13 cellular contexts compared by ENCODE assay signal in genomic region chr2:204315236-204315662, GRCh38.
DNase-seq lines count a peak whose midpoint lies in the region; ATAC-seq and TF ChIP-seq lines count a peak whose summit lies in the region.
"Had no signal": no experiment of that assay in that cellular context is flagged by ENCODE, and none has a peak within 500 bp of the region (broad histone marks: within the 10 kb centered on the region; RNA-seq: fewer than 3 reads in every experiment).

No MANE protein-coding gene starts in this region.

- CTCF ChIA-PET in CD8-positive, alpha-beta T cell (lab: Charles Lee): no interaction called here

- no peaks in the 10 kb centered on the region for H3K36me3 ChIP-seq in CD8-positive, alpha-beta T cell (ENCODE audit: insufficient read depth, low read length)
- no peaks in the 10 kb centered on the region for H3K36me3 ChIP-seq in heart right ventricle

- no peak overlapping the region for H3K27ac ChIP-seq in CD8-positive, alpha-beta T cell (ENCODE audit: low read depth, low read length)
- no peak overlapping the region for H3K27ac ChIP-seq in heart right ventricle

- no peaks in the 10 kb centered on the region for H3K4me1 ChIP-seq in CD8-positive, alpha-beta T cell (ENCODE audit: insufficient read depth, low read length)
- peaks cover 0 to 4% (median 0%) of the 10 kb centered on the region in 9 donors for H3K4me1 ChIP-seq in heart right ventricle

- H3K27ac Mint-ChIP-seq in CD8-positive, alpha-beta T cell: no peak overlapping the region
- H3K27ac Mint-ChIP-seq: activated CD4-positive, alpha-beta memory T cell treated with anti-CD3 and anti-CD28 coated beads, Interleukin-2, amount 10 ng/mL, durations not matched to agents 7 days and 5 days; natural killer cell had no signal

- H3K9me3 ChIP-seq in CD8-positive, alpha-beta T cell (ENCODE audit: low read length): no peaks in the 10 kb centered on the region
- H3K9me3 ChIP-seq in heart right ventricle: no peaks in the 10 kb centered on the region

- intact Hi-C loops in CD8-positive, alpha-beta T cell (cut with DNase I, micrococcal nuclease): no loop called here
- intact Hi-C loops in heart right ventricle (cut with DNase I): loop anchor here in 1 of 10 donors (2.0 kb wide), 1 partner anchor 54 kb away; no protein-coding TSS in a partner anchor

- H3K9me3 Mint-ChIP-seq in CD8-positive, alpha-beta T cell: no peaks in the 10 kb centered on the region
- H3K9me3 Mint-ChIP-seq: activated CD4-positive, alpha-beta memory T cell treated with anti-CD3 and anti-CD28 coated beads, Interleukin-2, amount 10 ng/mL, durations not matched to agents 7 days and 5 days; natural killer cell had no signal

- no peak for TF ChIP-seq CTCF in AG10803 (conservative IDR thresholded peaks at IDR 0.05; ENCODE audit: low read length)
- TF ChIP-seq CTCF in CD8-positive, alpha-beta T cell (IDR thresholded peaks at IDR 0.05): no peak
- no peak for TF ChIP-seq CTCF in heart right ventricle (IDR thresholded peaks at IDR 0.05)

- no peak overlapping the region for H3K4me3 Mint-ChIP-seq in CD8-positive, alpha-beta T cell
- H3K4me3 Mint-ChIP-seq: activated CD4-positive, alpha-beta memory T cell treated with anti-CD3 and anti-CD28 coated beads, Interleukin-2, amount 10 ng/mL, durations not matched to agents 7 days and 5 days; natural killer cell had no signal

- 83 to 86% methylated on average over 13 of the region's 13 CpGs for WGBS in heart right ventricle, 2 donors

- POLR2A ChIA-PET in CD8-positive, alpha-beta T cell (lab: Charles Lee): no interaction called here

- no peaks in the 10 kb centered on the region for H3K36me3 Mint-ChIP-seq in CD8-positive, alpha-beta T cell
- H3K36me3 Mint-ChIP-seq: natural killer cell had no signal

- no peak for ATAC-seq in CD8-positive, alpha-beta T cell
- ATAC-seq in heart right ventricle: no peak
- no peak for ATAC-seq in HG03097 (IDR thresholded peaks at IDR 0.05; ENCODE audit: low FRiP score, unreplicated experiment)
- ATAC-seq: natural killer cell, SK-N-SH treated with all-trans-retinoic acid at 6 μM for 48 hours had no signal

- H3K27me3 Mint-ChIP-seq in CD8-positive, alpha-beta T cell (ENCODE audit: low read depth): peaks cover 18% of the 10 kb centered on the region

- no peaks in the 10 kb centered on the region for H3K27me3 ChIP-seq in CD8-positive, alpha-beta T cell (ENCODE audit: insufficient read depth, low read length)
- peaks cover 0 to 5% (median 0%) of the 10 kb centered on the region in 7 donors for H3K27me3 ChIP-seq in heart right ventricle

- H3K4me3 ChIP-seq in AG10803 (ENCODE audit: low read length) (peak overlapping the region; percentile 12), heart right ventricle (no peak overlapping the region)
- no peak overlapping the region for H3K4me3 ChIP-seq in CD8-positive, alpha-beta T cell (ENCODE audit: low read depth, low read length)

- H3K4me1 Mint-ChIP-seq in CD8-positive, alpha-beta T cell (ENCODE audit: low read depth): no peaks in the 10 kb centered on the region
- H3K4me1 Mint-ChIP-seq: activated CD4-positive, alpha-beta memory T cell treated with anti-CD3 and anti-CD28 coated beads, Interleukin-2, amount 10 ng/mL, durations not matched to agents 7 days and 5 days; natural killer cell had no signal

- DNase-seq in AG10803 (ENCODE audit: low read depth) (peak; percentile 82), NCI-H446 (lab: John Stamatoyannopoulos, UW) (peak; percentile 86 to 96), fibroblast of gingiva (ENCODE audit: low read depth) (peak; percentile 8), nucleus accumbens (lab: John Stamatoyannopoulos, UW) (peak in 37 of 56 donors; percentile 2 to 72 (median 18)), heart right ventricle (no peak), SIG-M5 treated with dmso at 0.1 percent for 504 hours (lab: John Stamatoyannopoulos, UW; ENCODE audit: unreplicated experiment) (no peak)
- DNase-seq in CD8-positive, alpha-beta T cell: no peak
- DNase-seq: activated CD4-positive, alpha-beta memory T cell treated with anti-CD3 and anti-CD28 coated beads, Interleukin-2, amount 10 ng/mL, durations not matched to agents 7 days and 5 days; glutamatergic neuron; natural killer cell; NCI-H1436 had no signal

Comparison
In these comparisons a context has a peak if more than half of its experiments do, and no peak if none do; other contexts are left out.
1. DNase-seq: peak in AG10803 (single experiment), NCI-H446 (2 of 2), fibroblast of gingiva (single experiment) and nucleus accumbens (37 of 56); none in CD8-positive, alpha-beta T cell (0 of 7), heart right ventricle (0 of 2) and SIG-M5 treated with dmso at 0.1 percent for 504 hours (single experiment).